9 cellular contexts compared by ENCODE assay signal in the genomic region with DNA sequence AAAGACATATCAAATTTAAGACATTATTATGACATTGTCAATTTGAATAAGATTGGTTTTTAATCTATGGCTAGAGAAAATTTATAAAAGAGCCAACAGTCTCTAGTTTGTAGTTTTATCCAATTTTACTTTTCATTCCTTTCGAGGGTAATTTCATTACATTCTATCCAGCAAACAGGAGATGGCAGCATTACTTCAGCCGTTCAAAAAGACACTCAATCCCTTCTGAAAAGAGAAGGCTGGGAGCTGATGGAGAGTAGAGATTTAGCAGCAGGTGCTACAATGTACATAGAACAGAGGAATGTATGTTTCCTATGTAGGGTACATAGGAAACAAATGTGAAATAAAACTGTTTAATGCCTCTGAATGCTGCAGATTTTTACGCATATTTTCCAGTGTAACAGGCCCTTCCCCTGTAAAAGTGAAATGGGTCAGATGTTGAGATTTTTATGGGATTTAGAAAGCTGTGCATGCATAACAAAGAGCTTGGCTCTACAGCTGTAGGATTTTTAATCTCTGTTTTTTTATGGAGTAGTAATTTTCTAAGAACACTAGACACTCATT. TPM values are rescaled to one million over a fixed set of nuclear protein-coding genes. Genes with fewer than 3 reads are reported as not detected.
A peak's percentile ranks its signal among the peaks of the same experiment; 100 is the strongest.
DNase-seq lines count a peak whose midpoint lies in the region; ATAC-seq, FAIRE-seq and TF ChIP-seq lines count a peak whose summit lies in the region.
"Had no signal": no experiment of that assay in that cellular context is flagged by ENCODE, and none has a peak within 500 bp of the region (broad histone marks: within the 10 kb centered on the region; RNA-seq: fewer than 3 reads in every experiment).

No MANE protein-coding gene starts in this region.

- H3K27ac Mint-ChIP-seq in endodermal cell, result no peak overlapping the region
- no peak overlapping the region for H3K27ac Mint-ChIP-seq in naive thymus-derived CD4-positive, alpha-beta T cell
- H3K27ac Mint-ChIP-seq: activated naive CD8-positive, alpha-beta T cell treated with anti-CD3 and anti-CD28 coated beads, Interleukin-2, amount 10 ng/mL, durations not matched to agents 7 days and 5 days had no signal

- H3K9me3 ChIP-seq in endodermal cell (ENCODE audit: control insufficient read depth, low read length), result no peaks in the 10 kb centered on the region
- no peaks in the 10 kb centered on the region for H3K9me3 ChIP-seq in naive thymus-derived CD4-positive, alpha-beta T cell (ENCODE audit: control insufficient read depth in 2 of 3, low read length in 3 of 3)

- no peaks in the 10 kb centered on the region for H3K27me3 Mint-ChIP-seq in endodermal cell (ENCODE audit: insufficient read depth)
- peaks cover 0 to 6% (median 0%) of the 10 kb centered on the region in 5 donors for H3K27me3 Mint-ChIP-seq in naive thymus-derived CD4-positive, alpha-beta T cell

- intact Hi-C loops in naive thymus-derived CD4-positive, alpha-beta T cell (cut with micrococcal nuclease), result loop anchor here in 1 of 2 donors (2.0 to 5.0 kb wide), 2 partner anchors 682 to 1087 kb away; no protein-coding TSS in a partner anchor

- no peaks in the 10 kb centered on the region for H3K4me1 ChIP-seq in endodermal cell (ENCODE audit: control insufficient read depth, insufficient read depth, low read length)
- H3K4me1 ChIP-seq in naive thymus-derived CD4-positive, alpha-beta T cell (ENCODE audit: control insufficient read depth in 2 of 2, insufficient read depth in 2 of 2, low read length in 2 of 2), result no peaks in the 10 kb centered on the region

- no peaks in the 10 kb centered on the region for H3K36me3 Mint-ChIP-seq in endodermal cell (ENCODE audit: low read depth)
- no peaks in the 10 kb centered on the region for H3K36me3 Mint-ChIP-seq in naive thymus-derived CD4-positive, alpha-beta T cell
- H3K36me3 Mint-ChIP-seq: activated naive CD8-positive, alpha-beta T cell treated with anti-CD3 and anti-CD28 coated beads, Interleukin-2, amount 10 ng/mL, durations not matched to agents 7 days and 5 days had no signal

- CTCF ChIA-PET in naive thymus-derived CD4-positive, alpha-beta T cell (lab: Charles Lee), result no interaction called here

- peak; percentile 65 for DNase-seq in NCI-H526 treated with DMSO at 0.1 percent for 48 hours (lab: John Stamatoyannopoulos, UW)
- DNase-seq in endodermal cell, result no peak
- DNase-seq in retina, result peak; percentile 50
- no peak for DNase-seq in stimulated activated CD4-positive, alpha-beta T cell treated with anti-CD3 and anti-CD28 coated beads, Interleukin-2, amount 100 ng/mL, for 48 hours
- DNase-seq in NCI-H446 treated with DMSO at 0.1 percent for 48 hours (lab: John Stamatoyannopoulos, UW), result no peak
- no peak for DNase-seq in naive thymus-derived CD4-positive, alpha-beta T cell
- DNase-seq: activated naive CD8-positive, alpha-beta T cell treated with anti-CD3 and anti-CD28 coated beads, Interleukin-2, amount 10 ng/mL, durations not matched to agents 7 days and 5 days had no signal

- POLR2A ChIA-PET in naive thymus-derived CD4-positive, alpha-beta T cell (lab: Charles Lee), result interaction anchor here (1.0 to 1.5 kb wide), 2 partner anchors 16 to 31 kb away, joined by 3 to 4 read pairs; a partner anchor contains a TSS

- H3K4me3 Mint-ChIP-seq in endodermal cell, result no peak overlapping the region
- H3K4me3 Mint-ChIP-seq in naive thymus-derived CD4-positive, alpha-beta T cell, result no peak overlapping the region
- H3K4me3 Mint-ChIP-seq: activated naive CD8-positive, alpha-beta T cell treated with anti-CD3 and anti-CD28 coated beads, Interleukin-2, amount 10 ng/mL, durations not matched to agents 7 days and 5 days had no signal

- no peak overlapping the region for H3K4me3 ChIP-seq in endodermal cell (ENCODE audit: low read length)
- H3K4me3 ChIP-seq in naive thymus-derived CD4-positive, alpha-beta T cell (ENCODE audit: low read length), result no peak overlapping the region

- peaks cover 4% of the 10 kb centered on the region for H3K9me3 Mint-ChIP-seq in endodermal cell
- peaks cover 0 to 1% (median 0%) of the 10 kb centered on the region in 11 donors for H3K9me3 Mint-ChIP-seq in naive thymus-derived CD4-positive, alpha-beta T cell

- TF ChIP-seq CTCF in endodermal cell (conservative IDR thresholded peaks at IDR 0.05), result peak; percentile 84

- peak; percentile 53 for ATAC-seq in GM18909 (IDR thresholded peaks at IDR 0.05; ENCODE audit: poor library complexity, unreplicated experiment)
- no peak for ATAC-seq in naive thymus-derived CD4-positive, alpha-beta T cell

- H3K27me3 ChIP-seq in endodermal cell (ENCODE audit: control insufficient read depth, insufficient read depth, low read length, poor library complexity, severe bottlenecking), result no peaks in the 10 kb centered on the region
- no peaks in the 10 kb centered on the region for H3K27me3 ChIP-seq in naive thymus-derived CD4-positive, alpha-beta T cell (ENCODE audit: control insufficient read depth in 2 of 2, insufficient read depth in 2 of 2, low read length in 2 of 2)

- no peak overlapping the region for H3K9ac ChIP-seq in endodermal cell (ENCODE audit: extremely low read depth, low read length, poor library complexity, severe bottlenecking)

- no peak overlapping the region for H3K27ac ChIP-seq in endodermal cell (ENCODE audit: low read depth, low read length)
- H3K27ac ChIP-seq in naive thymus-derived CD4-positive, alpha-beta T cell (ENCODE audit: low read depth, low read length), result no peak overlapping the region

- H3K36me3 ChIP-seq in endodermal cell (ENCODE audit: control insufficient read depth, insufficient read depth, low read length), result no peaks in the 10 kb centered on the region
- H3K36me3 ChIP-seq in naive thymus-derived CD4-positive, alpha-beta T cell (ENCODE audit: control insufficient read depth in 2 of 3, insufficient read depth in 3 of 3, low read length in 3 of 3), result no peaks in the 10 kb centered on the region

- H3K4me1 Mint-ChIP-seq in endodermal cell, result no peaks in the 10 kb centered on the region
- no peaks in the 10 kb centered on the region for H3K4me1 Mint-ChIP-seq in naive thymus-derived CD4-positive, alpha-beta T cell
- H3K4me1 Mint-ChIP-seq: activated naive CD8-positive, alpha-beta T cell treated with anti-CD3 and anti-CD28 coated beads, Interleukin-2, amount 10 ng/mL, durations not matched to agents 7 days and 5 days had no signal

- peak; percentile 99 for FAIRE-seq in A204.1 (lab: Jason Lieb, UNC)

- 36 to 54% methylated on average over 2 to 3 of the region's 3 CpGs for WGBS in endodermal cell (ENCODE audit: insufficient coverage in 1 of 2, insufficient read length in 1 of 2), 2 experiments

RNA-seq across cellular contexts. Expression of a gene that starts 15.9 kb away (rescaled TPM):
- 1,000 to 10,000 TPM; 1,249 to 1,298 TPM for total RNA-seq in endodermal cell
- polyA plus RNA-seq in endodermal cell (2013, experiment 1 of 2), result 2,047 TPM
- 1,835 TPM for polyA plus RNA-seq in endodermal cell (2013, experiment 2 of 2)
- 1,000 to 10,000 TPM; 1,361 to 2,870 (median 2,682) TPM for total RNA-seq in naive thymus-derived CD4-positive, alpha-beta T cell
- polyA plus RNA-seq in naive thymus-derived CD4-positive, alpha-beta T cell, result 1,000 to 10,000 TPM; 2,662 to 3,656 TPM

RNA-seq across cellular contexts. Expression of a gene that starts 31.9 kb away (rescaled TPM):
- total RNA-seq in endodermal cell, result 10 to 100 TPM; 10.9 to 15.3 TPM
- 16.0 TPM for polyA plus RNA-seq in endodermal cell (2013, experiment 1 of 2)
- 14.4 TPM for polyA plus RNA-seq in endodermal cell (2013, experiment 2 of 2)
- 10 to 100 TPM in 4 of 5 experiments, 1 to 10 TPM in 1; 5.7 to 16.4 (median 11.8) TPM for total RNA-seq in naive thymus-derived CD4-positive, alpha-beta T cell
- polyA plus RNA-seq in naive thymus-derived CD4-positive, alpha-beta T cell, result 10 to 100 TPM; 17.8 to 18.3 TPM

Comparison
In these comparisons a context has a peak if more than half of its experiments do, and no peak if none do; other contexts are left out.
1. DNase-seq: peak in NCI-H526 treated with DMSO at 0.1 percent for 48 hours (single experiment) and retina (single experiment); none in endodermal cell (single experiment), stimulated activated CD4-positive, alpha-beta T cell treated with anti-CD3 and anti-CD28 coated beads, Interleukin-2, amount 100 ng/mL, for 48 hours (0 of 2), NCI-H446 treated with DMSO at 0.1 percent for 48 hours (single experiment) and naive thymus-derived CD4-positive, alpha-beta T cell (0 of 9).